ENCODE assay signal across 8 cellular contexts in genomic region chr15:42650208-42651066, GRCh38.
DNase-seq lines count a peak whose midpoint lies in the region; ATAC-seq and TF ChIP-seq lines count a peak whose summit lies in the region.

No MANE protein-coding gene starts in this region.

- intact Hi-C loops in breast epithelium (cut with DNase I; ENCODE audit: low total_unique reads) = no loop called here

- H3K36me3 ChIP-seq in breast epithelium = no peaks in the 10 kb centered on the region

- no peaks in the 10 kb centered on the region for H3K9me3 ChIP-seq in breast epithelium

- DNase-seq in Daoy (ENCODE audit: low read depth) (peak; percentile 69), NCI-H2107 treated with DMSO at 0.1 percent for 48 hours (lab: John Stamatoyannopoulos, UW; ENCODE audit: unreplicated experiment) (peak; percentile 56), UCSD-AML1 (lab: John Stamatoyannopoulos, UW; ENCODE audit: unreplicated experiment) (peak; percentile 58), breast epithelium (ENCODE audit: low spot score in 2 of 2) (peak in 1 of 2 donors; percentile 31), islet precursor cell (peak; percentile 73)
- peak; percentile 34 to 49 for DNase-seq in stimulated activated CD4-positive, alpha-beta T cell treated with anti-CD3 and anti-CD28 coated beads, Interleukin-2, amount 100 ng/mL, for 24 hours

- no peak for TF ChIP-seq POLR2A in breast epithelium (IDR thresholded peaks at IDR 0.05)

- no peaks in the 10 kb centered on the region for H3K27me3 ChIP-seq in breast epithelium

- peak; percentile 71 for ATAC-seq in HG02678 (IDR thresholded peaks at IDR 0.05; ENCODE audit: unreplicated experiment)
- ATAC-seq in HG03460 (IDR thresholded peaks at IDR 0.05; ENCODE audit: unreplicated experiment) = no peak

- TF ChIP-seq CTCF in breast epithelium (IDR thresholded peaks at IDR 0.05) = peak in 2 of 3 donors; percentile 30 to 64

- no peaks in the 10 kb centered on the region for H3K4me1 ChIP-seq in breast epithelium

- H3K27ac ChIP-seq in breast epithelium = no peak overlapping the region

- no peak overlapping the region for H3K4me3 ChIP-seq in breast epithelium
